Comparison of ENCODE assay signal across 38 cellular contexts in genomic region chr2:172137109-172137508, GRCh38. TPM values are rescaled to one million over a fixed set of nuclear protein-coding genes. Genes with fewer than 3 reads are reported as not detected.
"Had no signal": no experiment of that assay in that cellular context is flagged by ENCODE, and none has a peak within 500 bp of the region (broad histone marks: within the 10 kb centered on the region; RNA-seq: fewer than 3 reads in every experiment).

No MANE protein-coding gene starts in this region.

- H3K36me3 ChIP-seq: adrenal gland, esophagus muscularis mucosa, gastrocnemius medialis, heart left ventricle, WERI-Rb-1 had no signal

- H3K4me3 Mint-ChIP-seq: activated B cell treated with CpG ODN at 0.5 μM for 24 hours; activated CD8-positive, alpha-beta T cell treated with anti-CD3 and anti-CD28 coated beads for 36 hours; activated naive CD4-positive, alpha-beta T cell treated with anti-CD3 and anti-CD28 coated beads for 36 hours; activated naive CD4-positive, alpha-beta T cell treated with anti-CD3 and anti-CD28 coated beads, Interleukin-2, amount 50 U/mL, for 24 hours; activated naive CD8-positive, alpha-beta T cell treated with anti-CD3 and anti-CD28 coated beads for 36 hours; activated naive CD8-positive, alpha-beta T cell treated with anti-CD3 and anti-CD28 coated beads, Interleukin-2, amount 50 U/mL, for 24 hours; activated T-helper 1 cell treated with anti-CD3 and anti-CD28 coated beads, Interleukin-12 subunit alpha, Interleukin-12 subunit beta, Interleukin-2, Interleukin-4 antibody, amounts not matched to agents 30 ng/mL and 10 ng/mL and 1 ng/mL, durations not matched to agents 14 hours and 24 hours and 36 hours; central memory CD8-positive, alpha-beta T cell; dendritic cell treated with granulocyte-macrophage colony-stimulating factor and Interleukin-4, amounts not matched to agents 40 ng/mL and 50 ng/mL, for 4 days; endodermal cell; T-helper 17 cell; T-helper 2 cell treated with Interferon-gamma antibody and Interleukin-4, amounts not matched to agents 5 μg/mL and 100 μg/mL, for 36 hours had no signal

- H3K9me3 ChIP-seq: adrenal gland, body of pancreas, gastrocnemius medialis had no signal

- ATAC-seq: activated CD4-positive, CD25-positive, alpha-beta regulatory T cell treated with anti-CD3 and anti-CD28 coated beads, Interleukin-2, amount 50 U/mL, for 24 hours; activated CD8-positive, alpha-beta T cell treated with anti-CD3 and anti-CD28 coated beads for 36 hours; activated naive CD8-positive, alpha-beta T cell treated with anti-CD3 and anti-CD28 coated beads, Interleukin-2, amount 50 U/mL, for 24 hours; body of pancreas; foreskin keratinocyte; gastrocnemius medialis; heart left ventricle; T-helper 17 cell had no signal

- H3K27me3 ChIP-seq: adrenal gland, body of pancreas, esophagus muscularis mucosa, foreskin keratinocyte, gastrocnemius medialis had no signal

- DNase-seq: activated B cell treated with CpG ODN at 0.5 μM for 24 hours; activated CD4-positive, alpha-beta T cell treated with anti-CD3 and anti-CD28 coated beads for 48 hours; activated CD4-positive, alpha-beta T cell treated with anti-CD3 and anti-CD28 coated beads, Interleukin-2, amount 50 U/mL, for 1 hour; activated CD4-positive, alpha-beta T cell treated with anti-CD3 and anti-CD28 coated beads, Interleukin-2, amount 50 U/mL, for 48 hours; activated CD8-positive, alpha-beta memory T cell treated with anti-CD3 and anti-CD28 coated beads for 24 hours; activated CD8-positive, alpha-beta T cell treated with anti-CD3 and anti-CD28 coated beads for 36 hours; activated effector memory CD4-positive, alpha-beta T cell treated with anti-CD3 and anti-CD28 coated beads, Interleukin-2, amount 50 U/mL, for 16 hours; activated naive CD4-positive, alpha-beta T cell treated with anti-CD3 and anti-CD28 coated beads for 36 hours; activated naive CD8-positive, alpha-beta T cell treated with anti-CD3 and anti-CD28 coated beads for 36 hours; activated naive CD8-positive, alpha-beta T cell treated with anti-CD3 and anti-CD28 coated beads, Interleukin-2, amount 50 U/mL, for 24 hours; activated T-cell treated with anti-CD3 and anti-CD28 coated beads, Interleukin-2, amount 50 U/mL, for 1 hour; activated T-cell treated with anti-CD3 and anti-CD28 coated beads, Interleukin-2, amount 50 U/mL, for 48 hours; adrenal gland; amygdala; aorta; body of pancreas; dorsolateral prefrontal cortex; effector memory CD4-positive, alpha-beta T cell; endodermal cell; erythroblast; foreskin keratinocyte; gastrocnemius medialis; glutamatergic neuron; heart left ventricle; T-helper 17 cell; T1000; WERI-Rb-1 had no signal

- H3K4me1 Mint-ChIP-seq: activated B cell treated with CpG ODN at 0.5 μM for 24 hours; activated naive CD8-positive, alpha-beta T cell treated with anti-CD3 and anti-CD28 coated beads for 36 hours; activated naive CD8-positive, alpha-beta T cell treated with anti-CD3 and anti-CD28 coated beads, Interleukin-2, amount 50 U/mL, for 24 hours; central memory CD8-positive, alpha-beta T cell had no signal

- H3K4me1 ChIP-seq: adrenal gland, body of pancreas, esophagus muscularis mucosa, foreskin keratinocyte, gastrocnemius medialis, heart left ventricle had no signal

- H3K27ac ChIP-seq: adrenal gland, body of pancreas, coronary artery, dorsolateral prefrontal cortex, esophagus muscularis mucosa, foreskin keratinocyte, gastrocnemius medialis, heart left ventricle, WERI-Rb-1 had no signal

- H3K27me3 Mint-ChIP-seq: dendritic cell treated with granulocyte-macrophage colony-stimulating factor and Interleukin-4, amounts not matched to agents 40 ng/mL and 50 ng/mL, for 4 days had no signal

- H3K27ac Mint-ChIP-seq: activated B cell treated with CpG ODN at 0.5 μM for 24 hours; activated CD8-positive, alpha-beta T cell treated with anti-CD3 and anti-CD28 coated beads for 36 hours; activated naive CD4-positive, alpha-beta T cell treated with anti-CD3 and anti-CD28 coated beads for 36 hours; activated naive CD4-positive, alpha-beta T cell treated with anti-CD3 and anti-CD28 coated beads, Interleukin-2, amount 50 U/mL, for 24 hours; activated naive CD8-positive, alpha-beta T cell treated with anti-CD3 and anti-CD28 coated beads for 36 hours; activated naive CD8-positive, alpha-beta T cell treated with anti-CD3 and anti-CD28 coated beads, Interleukin-2, amount 50 U/mL, for 24 hours; activated T-helper 1 cell treated with anti-CD3 and anti-CD28 coated beads, Interleukin-12 subunit alpha, Interleukin-12 subunit beta, Interleukin-2, Interleukin-4 antibody, amounts not matched to agents 30 ng/mL and 10 ng/mL and 1 ng/mL, durations not matched to agents 14 hours and 24 hours and 36 hours; activated T-helper 2 cell treated with anti-CD3 and anti-CD28 coated beads, Interferon-gamma antibody, Interleukin-2, Interleukin-4, amounts not matched to agents 10 μg/mL and 5 μg/mL and 100 μg/mL, durations not matched to agents 14 hours and 24 hours and 36 hours; dendritic cell treated with granulocyte-macrophage colony-stimulating factor and Interleukin-4, amounts not matched to agents 40 ng/mL and 50 ng/mL, for 4 days; endodermal cell; T-helper 17 cell; T-helper 2 cell treated with Interferon-gamma antibody and Interleukin-4, amounts not matched to agents 5 μg/mL and 100 μg/mL, for 36 hours had no signal

- H3K4me3 ChIP-seq: adrenal gland, body of pancreas, coronary artery, dorsolateral prefrontal cortex, esophagus muscularis mucosa, gastrocnemius medialis, heart left ventricle had no signal

- H3K36me3 Mint-ChIP-seq: activated naive CD4-positive, alpha-beta T cell treated with anti-CD3 and anti-CD28 coated beads, Interleukin-2, amount 50 U/mL, for 24 hours; activated naive CD8-positive, alpha-beta T cell treated with anti-CD3 and anti-CD28 coated beads for 36 hours had no signal

- H3K9me3 Mint-ChIP-seq: activated CD8-positive, alpha-beta T cell treated with anti-CD3 and anti-CD28 coated beads for 36 hours; activated naive CD4-positive, alpha-beta T cell treated with anti-CD3 and anti-CD28 coated beads for 36 hours; activated naive CD8-positive, alpha-beta T cell treated with anti-CD3 and anti-CD28 coated beads for 36 hours; activated naive CD8-positive, alpha-beta T cell treated with anti-CD3 and anti-CD28 coated beads, Interleukin-2, amount 50 U/mL, for 24 hours; activated T-helper 2 cell treated with anti-CD3 and anti-CD28 coated beads, Interferon-gamma antibody, Interleukin-2, Interleukin-4, amounts not matched to agents 10 μg/mL and 5 μg/mL and 100 μg/mL, durations not matched to agents 14 hours and 24 hours and 36 hours; central memory CD8-positive, alpha-beta T cell; dendritic cell treated with granulocyte-macrophage colony-stimulating factor and Interleukin-4, amounts not matched to agents 40 ng/mL and 50 ng/mL, for 4 days; endodermal cell; T-helper 2 cell treated with Interferon-gamma antibody and Interleukin-4, amounts not matched to agents 5 μg/mL and 100 μg/mL, for 36 hours had no signal

RNA-seq across cellular contexts. Expression of gene DLX2, which starts 34.4 kb away (rescaled TPM):
- total RNA-seq: activated CD8-positive, alpha-beta T cell treated with anti-CD3 and anti-CD28 coated beads for 36 hours; activated naive CD4-positive, alpha-beta T cell treated with anti-CD3 and anti-CD28 coated beads for 36 hours; activated naive CD8-positive, alpha-beta T cell treated with anti-CD3 and anti-CD28 coated beads for 36 hours; activated T-helper 1 cell treated with anti-CD3 and anti-CD28 coated beads, Interleukin-12 subunit alpha, Interleukin-12 subunit beta, Interleukin-2, Interleukin-4 antibody, amounts not matched to agents 30 ng/mL and 10 ng/mL and 1 ng/mL, durations not matched to agents 14 hours and 24 hours and 36 hours; aorta; body of pancreas; cardiac septum; cerebellum; esophagus muscularis mucosa; gastrocnemius medialis; heart left ventricle; T-helper 17 cell had no signal
- polyA plus RNA-seq: heart left ventricle had no signal

RNA-seq across cellular contexts. Expression of gene DLX1, which starts 51.8 kb away (rescaled TPM):
- total RNA-seq: activated B cell treated with CpG ODN at 0.5 μM for 24 hours; activated CD8-positive, alpha-beta T cell treated with anti-CD3 and anti-CD28 coated beads for 36 hours; activated naive CD4-positive, alpha-beta T cell treated with anti-CD3 and anti-CD28 coated beads for 36 hours; activated T-helper 1 cell treated with anti-CD3 and anti-CD28 coated beads, Interleukin-12 subunit alpha, Interleukin-12 subunit beta, Interleukin-2, Interleukin-4 antibody, amounts not matched to agents 30 ng/mL and 10 ng/mL and 1 ng/mL, durations not matched to agents 14 hours and 24 hours and 36 hours; body of pancreas; cardiac septum; cerebellum; endodermal cell; T-helper 17 cell had no signal
